In genomic region chr12:46659844-46660243, GRCh38 we compare ENCODE assay signal across 12 cellular contexts.
DNase-seq lines count a peak whose midpoint lies in the region; ATAC-seq and TF ChIP-seq lines count a peak whose summit lies in the region.
"Had no signal": no experiment of that assay in that cellular context is flagged by ENCODE, and none has a peak within 500 bp of the region (broad histone marks: within the 10 kb centered on the region; RNA-seq: fewer than 3 reads in every experiment).

No MANE protein-coding gene starts in this region.

- H3K4me2 ChIP-seq in fibroblast of lung (ENCODE audit: extremely low read depth, insufficient read depth, low read length): peak overlapping the region; percentile 37

- DNase-seq in DMS53 (lab: John Stamatoyannopoulos, UW) (peak; percentile 58), OCI-M1 (lab: John Stamatoyannopoulos, UW) (peak; percentile 21), fibroblast of lung (ENCODE audit: low read depth in 2 of 2) (no peak), sigmoid colon (no peak), superior temporal gyrus (ENCODE audit: extremely low spot score) (no peak), NCI-H345 treated with DMSO at 0.1 percent for 48 hours (lab: John Stamatoyannopoulos, UW; ENCODE audit: unreplicated experiment) (no peak)
- no peak for DNase-seq in stimulated activated CD4-positive, alpha-beta T cell treated with anti-CD3 and anti-CD28 coated beads, Interleukin-2, amount 100 ng/mL, for 24 hours
- DNase-seq: GF-D8; NCI-H1694 treated with DMSO at 0.1 percent for 48 hours; pancreas; stimulated activated naive B cell treated with anti-CD40 and anti-IgM and Interleukin-4, amounts not matched to agents 10 μg/mL and 1 μg/mL and 100 μg/mL, for 72 hours had no signal

- H3K27me3 ChIP-seq in fibroblast of lung (ENCODE audit: control insufficient read depth, insufficient read depth, low read length): no peaks in the 10 kb centered on the region
- H3K27me3 ChIP-seq in sigmoid colon: no peaks in the 10 kb centered on the region
- H3K27me3 ChIP-seq: pancreas had no signal

- no peaks in the 10 kb centered on the region for H3K79me2 ChIP-seq in fibroblast of lung (ENCODE audit: control insufficient read depth, insufficient read depth, low read length)

- no peak overlapping the region for H2AFZ ChIP-seq in fibroblast of lung (ENCODE audit: low read length)

- intact Hi-C loops in sigmoid colon (cut with DNase I): loop anchor here (2.0 to 10.0 kb wide), 7 partner anchors 185 to 668 kb away; partner anchors contain the start of genes SCAF11 and SLC38A1

- TF ChIP-seq CTCF in fibroblast of lung (conservative IDR thresholded peaks at IDR 0.05 in 1 of 2, IDR thresholded peaks at IDR 0.05 in 1 of 2; ENCODE audit: low read depth in 1 of 2, low read length in 2 of 2) (no peak), sigmoid colon (IDR thresholded peaks at IDR 0.05) (no peak)

- peaks cover 36% of the 10 kb centered on the region for H3K4me1 ChIP-seq in fibroblast of lung (ENCODE audit: control insufficient read depth, extremely low read depth, insufficient read depth, low read length)
- H3K4me1 ChIP-seq in sigmoid colon: peaks cover 0 to 39% (median 34%) of the 10 kb centered on the region in 4 donors
- H3K4me1 ChIP-seq: pancreas had no signal

- H3K4me3 ChIP-seq in fibroblast of lung (replicated peaks in 1 of 4; ENCODE audit: control extremely low read depth in 1 of 4, insufficient read depth in 1 of 4, low read depth in 3 of 4, low read length in 4 of 4) (no peak overlapping the region), sigmoid colon (peak overlapping the region in 2 of 4 donors; percentile 26)
- H3K4me3 ChIP-seq: pancreas had no signal

- 28 to 72% methylated on average over 4 of the region's 4 CpGs for WGBS in sigmoid colon, 2 donors

- no peak for TF ChIP-seq EP300 in sigmoid colon (IDR thresholded peaks at IDR 0.05)

- H4K20me1 ChIP-seq in fibroblast of lung (ENCODE audit: control insufficient read depth, extremely low read depth, insufficient read depth, low read length): no peaks in the 10 kb centered on the region

- H3K27ac ChIP-seq in fibroblast of lung (ENCODE audit: insufficient read depth, low read length): peak overlapping the region; percentile 67
- peak overlapping the region; percentile 68 to 81 (median 74) for H3K27ac ChIP-seq in sigmoid colon
- H3K27ac ChIP-seq: pancreas had no signal

- no peak overlapping the region for H3K9ac ChIP-seq in fibroblast of lung (ENCODE audit: insufficient read depth, low read length)

- no peaks in the 10 kb centered on the region for H3K9me3 ChIP-seq in fibroblast of lung (ENCODE audit: control insufficient read depth, insufficient read depth, low read depth, low read length)
- no peaks in the 10 kb centered on the region for H3K9me3 ChIP-seq in sigmoid colon
- H3K9me3 ChIP-seq: pancreas had no signal

- H3K36me3 ChIP-seq in fibroblast of lung (ENCODE audit: control insufficient read depth, insufficient read depth, low read length): no peaks in the 10 kb centered on the region
- no peaks in the 10 kb centered on the region for H3K36me3 ChIP-seq in sigmoid colon
- H3K36me3 ChIP-seq: pancreas had no signal

- ATAC-seq in GM21423 (IDR thresholded peaks at IDR 0.05; ENCODE audit: unreplicated experiment): no peak
- ATAC-seq: stimulated activated naive B cell treated with anti-CD40 and anti-IgM and Interleukin-4, amounts not matched to agents 10 μg/mL and 1 μg/mL and 100 μg/mL, for 72 hours had no signal

- TF ChIP-seq POLR2A in sigmoid colon (IDR thresholded peaks at IDR 0.05): no peak

Comparison
In these comparisons a context has a peak if more than half of its experiments do, and no peak if none do; other contexts are left out.
1. DNase-seq: peak in DMS53 (single experiment) and OCI-M1 (single experiment); none in fibroblast of lung (0 of 2), sigmoid colon (single experiment), superior temporal gyrus (single experiment), stimulated activated CD4-positive, alpha-beta T cell treated with anti-CD3 and anti-CD28 coated beads, Interleukin-2, amount 100 ng/mL, for 24 hours (0 of 2) and NCI-H345 treated with DMSO at 0.1 percent for 48 hours (single experiment).